In the genomic region with DNA sequence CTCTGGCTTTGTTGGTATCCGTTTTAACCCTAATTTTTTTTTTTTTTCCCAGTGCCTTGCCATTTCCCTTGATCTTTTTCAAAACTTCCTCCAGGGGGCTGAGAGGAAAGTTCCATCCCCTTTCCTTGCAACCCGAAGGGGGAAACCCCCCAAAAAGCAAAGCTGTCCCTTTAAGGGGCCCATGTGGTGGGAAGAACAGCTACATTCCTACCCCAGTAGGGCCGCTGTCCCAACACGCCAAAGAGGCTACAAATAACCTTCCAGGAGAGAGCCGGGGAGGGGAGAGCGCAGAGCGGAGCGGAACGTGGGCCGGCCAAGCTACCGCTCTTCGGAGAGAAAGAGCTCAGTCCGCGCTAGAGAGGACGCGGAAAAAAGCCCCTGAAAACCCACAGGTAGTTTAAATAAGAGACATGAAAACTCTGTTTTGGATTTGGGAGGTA, we compare ENCODE assay signal across 8 cellular contexts. TPM values are rescaled to one million over a fixed set of nuclear protein-coding genes. Genes with fewer than 3 reads are reported as not detected.
DNase-seq lines count a peak whose midpoint lies in the region; ATAC-seq and TF ChIP-seq lines count a peak whose summit lies in the region.

No MANE protein-coding gene starts in this region.

- DNase-seq in CD8-positive, alpha-beta memory T cell: peak in 1 of 5 donors; percentile 9
- DNase-seq in HK-2 (ENCODE audit: unreplicated experiment) (peak; percentile 64), esophagus muscularis mucosa (ENCODE audit: extremely low spot score) (no peak), myocyte (ENCODE audit: low read depth) (peak; percentile 83), activated gamma-delta T cell (lab: John Stamatoyannopoulos, UW) (no peak)

- H3K36me3 ChIP-seq in CD8-positive, alpha-beta memory T cell (ENCODE audit: insufficient read depth, low read length): no peaks in the 10 kb centered on the region
- no peaks in the 10 kb centered on the region for H3K36me3 ChIP-seq in esophagus muscularis mucosa

- H3K27me3 Mint-ChIP-seq in CD8-positive, alpha-beta memory T cell: peaks cover 37 to 71% of the 10 kb centered on the region in 2 donors

- peak overlapping the region; percentile 66 for H3K4me3 ChIP-seq in CD8-positive, alpha-beta memory T cell (ENCODE audit: low read length)
- peak overlapping the region; percentile 58 for H3K4me3 ChIP-seq in WI38 (ENCODE audit: low read depth, low read length)
- peak overlapping the region; percentile 58 to 82 (median 68) for H3K4me3 ChIP-seq in esophagus muscularis mucosa

- CTCF ChIA-PET in CD8-positive, alpha-beta memory T cell (lab: Charles Lee): interaction anchor here (0.9 to 1.4 kb wide), 4 partner anchors 10 to 238 kb away, joined by 3 to 4 read pairs (median 3); no protein-coding TSS in a partner anchor

- peak overlapping the region; percentile 75 to 89 (median 81) for H3K4me3 Mint-ChIP-seq in CD8-positive, alpha-beta memory T cell

- no peak overlapping the region for H3K27ac ChIP-seq in CD8-positive, alpha-beta memory T cell (ENCODE audit: low read depth, low read length)
- peak overlapping the region; percentile 62 to 75 (median 74) for H3K27ac ChIP-seq in esophagus muscularis mucosa (replicated peaks in 1 of 4)

- H3K4me1 ChIP-seq in CD8-positive, alpha-beta memory T cell (ENCODE audit: insufficient read depth, low read length): peaks cover 20% of the 10 kb centered on the region
- H3K4me1 ChIP-seq in esophagus muscularis mucosa: peaks cover 50 to 75% (median 62%) of the 10 kb centered on the region in 4 donors

- no peaks in the 10 kb centered on the region for H3K9me3 ChIP-seq in CD8-positive, alpha-beta memory T cell (ENCODE audit: low read length)
- H3K9me3 ChIP-seq in esophagus muscularis mucosa: no peaks in the 10 kb centered on the region

- peaks cover 53% of the 10 kb centered on the region for H3K27me3 ChIP-seq in CD8-positive, alpha-beta memory T cell (ENCODE audit: insufficient read depth, low read length, poor library complexity, severe bottlenecking)
- H3K27me3 ChIP-seq in esophagus muscularis mucosa: peaks cover 0 to 10% (median 0%) of the 10 kb centered on the region in 4 donors

- no peak for TF ChIP-seq POLR2A in esophagus muscularis mucosa (IDR thresholded peaks at IDR 0.05; ENCODE audit: low read depth)

- WGBS in esophagus muscularis mucosa: under 1% methylated on average over 16 of the region's 16 CpGs

- peaks cover 28 to 32% (median 28%) of the 10 kb centered on the region in 3 donors for H3K4me1 Mint-ChIP-seq in CD8-positive, alpha-beta memory T cell

- no peaks in the 10 kb centered on the region for H3K9me3 Mint-ChIP-seq in CD8-positive, alpha-beta memory T cell

- no peak for TF ChIP-seq EP300 in esophagus muscularis mucosa (IDR thresholded peaks at IDR 0.05)

- H3K36me3 Mint-ChIP-seq in CD8-positive, alpha-beta memory T cell: no peaks in the 10 kb centered on the region

- ATAC-seq in HG03196 (IDR thresholded peaks at IDR 0.05; ENCODE audit: unreplicated experiment): no peak
- ATAC-seq in activated CD4-positive, CD25-positive, alpha-beta regulatory T cell treated with anti-CD3 and anti-CD28 coated beads, Interleukin-2, amount 50 U/mL, for 24 hours: no peak

- POLR2A ChIA-PET in CD8-positive, alpha-beta memory T cell (lab: Charles Lee): interaction anchor here (0.6 to 0.7 kb wide), 2 partner anchors 358 to 673 kb away, joined by 3 to 4 read pairs; no protein-coding TSS in a partner anchor

- H3K27ac Mint-ChIP-seq in CD8-positive, alpha-beta memory T cell: peak overlapping the region in 2 of 8 donors; percentile 18 to 19

- TF ChIP-seq CTCF in WI38 (IDR thresholded peaks at IDR 0.05; ENCODE audit: low read depth, low read length) (peak; percentile 38; the same call in 1 of the 2 replicates), esophagus muscularis mucosa (IDR thresholded peaks at IDR 0.05) (peak in 1 of 3 experiments; percentile 8)

- intact Hi-C loops in esophagus muscularis mucosa (cut with DNase I): no loop called here

RNA-seq across cellular contexts. Expression of gene LRP4, which starts 1.7 kb away (rescaled TPM):
- under 1 TPM; 0.27 to 0.35 TPM for total RNA-seq in CD8-positive, alpha-beta memory T cell
- polyA plus RNA-seq in CD8-positive, alpha-beta memory T cell: not detected
- total RNA-seq in esophagus muscularis mucosa: 1 to 10 TPM; 2.3 to 7.4 (median 3.5) TPM
- total RNA-seq in myocyte: 7.6 and 9.6 TPM in 2 replicates
- polyA plus RNA-seq in myocyte (2012): 15.0 TPM

RNA-seq across cellular contexts. Expression of gene CSTPP1, which starts 19.9 kb away (rescaled TPM):
- 10 to 100 TPM; 16.9 to 18.4 TPM for total RNA-seq in CD8-positive, alpha-beta memory T cell
- 19.7 TPM for polyA plus RNA-seq in CD8-positive, alpha-beta memory T cell
- total RNA-seq in esophagus muscularis mucosa: 10 to 100 TPM; 13.3 to 26.4 (median 19.1) TPM
- total RNA-seq in myocyte: 20.2 and 22.0 TPM in 2 replicates
- polyA plus RNA-seq in myocyte (2012): 38.9 TPM

Comparison
In these comparisons a context has a peak if more than half of its experiments do, and no peak if none do; other contexts are left out.
1. DNase-seq: peak in HK-2 (single experiment) and myocyte (single experiment); none in esophagus muscularis mucosa (single experiment) and activated gamma-delta T cell (single experiment).
2. Peak in every context shown above with its lines, with median percentiles within 50 percentile points of each other: H3K4me3 ChIP-seq.